In the genomic region with DNA sequence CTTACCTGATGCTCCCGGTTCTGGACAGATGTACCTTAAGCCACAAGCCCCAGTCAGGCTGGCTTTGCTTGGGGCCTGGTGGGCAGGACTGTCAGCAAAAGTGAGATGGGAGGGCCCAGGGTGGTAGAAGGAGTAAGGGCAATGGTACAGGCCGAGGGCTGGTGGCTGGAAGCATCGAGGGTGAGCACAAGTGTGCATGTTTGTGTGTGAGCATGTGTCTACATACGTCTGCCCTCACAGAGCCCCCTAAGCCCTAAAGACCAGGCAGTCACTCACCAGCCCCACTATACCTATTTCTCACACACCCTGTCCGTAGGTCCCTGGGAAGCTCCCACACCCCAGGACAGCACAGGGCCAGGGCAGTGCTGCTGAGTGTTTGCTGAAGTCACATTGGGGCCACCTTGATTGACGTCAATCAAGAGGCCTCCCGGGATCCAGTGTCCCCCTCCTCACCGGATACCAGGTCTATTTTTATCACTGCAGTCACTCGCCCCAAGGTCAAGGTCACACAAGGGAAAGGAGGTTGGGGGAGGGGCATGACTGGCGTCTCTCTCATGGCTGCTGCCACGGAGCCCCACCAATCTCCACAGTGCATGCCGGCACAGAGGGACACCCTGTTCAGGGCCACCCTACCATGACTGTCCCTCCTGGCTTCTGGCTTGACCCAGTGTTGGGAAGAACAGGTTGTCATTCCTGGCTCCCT, we compare ENCODE assay signal across 19 cellular contexts. TPM values are rescaled to one million over a fixed set of nuclear protein-coding genes. Genes with fewer than 3 reads are reported as not detected.
DNase-seq lines count a peak whose midpoint lies in the region; ATAC-seq and TF ChIP-seq lines count a peak whose summit lies in the region.
"Had no signal": no experiment of that assay in that cellular context is flagged by ENCODE, and none has a peak within 500 bp of the region (broad histone marks: within the 10 kb centered on the region; RNA-seq: fewer than 3 reads in every experiment).

No MANE protein-coding gene starts in this region.

- DNase-seq in activated effector memory CD4-positive, alpha-beta T cell treated with anti-CD3 and anti-CD28 coated beads, Interleukin-2, amount 50 U/mL, for 16 hours, result peak; percentile 56
- no peak for DNase-seq in activated effector memory CD4-positive, alpha-beta T cell treated with Interleukin-2 at 50 U/mL for 16 hours
- DNase-seq in coronary artery (ENCODE audit: low spot score) (peak; percentile 52), right lobe of liver (peak; percentile 10 to 38 (median 37)), tibial artery (peak; percentile 13 to 58), WERI-Rb-1 (no peak)
- DNase-seq: activated CD4-positive, alpha-beta T cell treated with anti-CD3 and anti-CD28 coated beads for 4 hours; central memory CD4-positive, alpha-beta T cell; DMS53; NCI-H1092 treated with DMSO at 0.1 percent for 48 hours; NCI-H2107; NCI-H526 treated with DMSO at 0.1 percent for 48 hours; SK-N-SH; T1000 had no signal

- H3K27ac Mint-ChIP-seq in activated T-helper 17 cell treated with anti-CD3 and anti-CD28 coated beads, Interleukin-2, amount 50 U/mL, for 72 hours, result no peak overlapping the region
- H3K27ac Mint-ChIP-seq: stimulated activated memory B cell treated with anti-CD40 and anti-IgM and Interleukin-4, amounts not matched to agents 10 μg/mL and 1 μg/mL and 100 μg/mL, for 72 hours had no signal

- no peaks in the 10 kb centered on the region for H3K36me3 ChIP-seq in right lobe of liver
- no peaks in the 10 kb centered on the region for H3K36me3 ChIP-seq in tibial artery
- H3K36me3 ChIP-seq in WERI-Rb-1, result no peaks in the 10 kb centered on the region
- H3K36me3 ChIP-seq: thyroid gland had no signal

- H3K4me1 ChIP-seq in right lobe of liver, result no peaks in the 10 kb centered on the region
- peaks cover 0 to 14% (median 12%) of the 10 kb centered on the region in 4 donors for H3K4me1 ChIP-seq in tibial artery
- H3K4me1 ChIP-seq: thyroid gland had no signal

- intact Hi-C loops in right lobe of liver (cut with DNase I), result loop anchor here in 1 of 2 donors (5.0 kb wide), 1 partner anchor 36 kb away; no protein-coding TSS in a partner anchor
- intact Hi-C loops in tibial artery (cut with DNase I; ENCODE audit: low total_unique reads), result no loop called here

- no peaks in the 10 kb centered on the region for H3K4me1 Mint-ChIP-seq in activated T-helper 17 cell treated with anti-CD3 and anti-CD28 coated beads, Interleukin-2, amount 50 U/mL, for 72 hours
- H3K4me1 Mint-ChIP-seq: CD4-positive, alpha-beta memory T cell; stimulated activated memory B cell treated with anti-CD40 and anti-IgM and Interleukin-4, amounts not matched to agents 10 μg/mL and 1 μg/mL and 100 μg/mL, for 72 hours had no signal

- no peaks in the 10 kb centered on the region for H3K36me3 Mint-ChIP-seq in activated T-helper 17 cell treated with anti-CD3 and anti-CD28 coated beads, Interleukin-2, amount 50 U/mL, for 72 hours (ENCODE audit: low read depth)
- H3K36me3 Mint-ChIP-seq: CD4-positive, alpha-beta memory T cell; stimulated activated memory B cell treated with anti-CD40 and anti-IgM and Interleukin-4, amounts not matched to agents 10 μg/mL and 1 μg/mL and 100 μg/mL, for 72 hours had no signal

- TF ChIP-seq CTCF in coronary artery (IDR thresholded peaks at IDR 0.05), result no peak
- no peak for TF ChIP-seq CTCF in right lobe of liver (IDR thresholded peaks at IDR 0.05)
- TF ChIP-seq CTCF in tibial artery (IDR thresholded peaks at IDR 0.05), result no peak
- no peak for TF ChIP-seq CTCF in WERI-Rb-1 (IDR thresholded peaks at IDR 0.05; ENCODE audit: low read depth, low read length)

- no peak for TF ChIP-seq POLR2A in right lobe of liver (IDR thresholded peaks at IDR 0.05)

- H3K27ac ChIP-seq in coronary artery (no peak overlapping the region), right lobe of liver (no peak overlapping the region), tibial artery (no peak overlapping the region), WERI-Rb-1 (no peak overlapping the region)
- H3K27ac ChIP-seq: thyroid gland had no signal

- no peak overlapping the region for H3K4me3 Mint-ChIP-seq in activated T-helper 17 cell treated with anti-CD3 and anti-CD28 coated beads, Interleukin-2, amount 50 U/mL, for 72 hours
- H3K4me3 Mint-ChIP-seq: CD4-positive, alpha-beta memory T cell; stimulated activated memory B cell treated with anti-CD40 and anti-IgM and Interleukin-4, amounts not matched to agents 10 μg/mL and 1 μg/mL and 100 μg/mL, for 72 hours had no signal

- H3K27me3 Mint-ChIP-seq in activated T-helper 17 cell treated with anti-CD3 and anti-CD28 coated beads, Interleukin-2, amount 50 U/mL, for 72 hours, result peaks cover 6% of the 10 kb centered on the region

- H3K4me3 ChIP-seq in coronary artery, result no peak overlapping the region
- no peak overlapping the region for H3K4me3 ChIP-seq in right lobe of liver
- no peak overlapping the region for H3K4me3 ChIP-seq in tibial artery
- H3K4me3 ChIP-seq in WERI-Rb-1 (ENCODE audit: low read depth, low read length), result no peak overlapping the region
- H3K4me3 ChIP-seq: thyroid gland had no signal

- 37% methylated on average over 5 of the region's 12 CpGs for WGBS in right lobe of liver (ENCODE audit: insufficient coverage, low coverage, low lambda C conversion rate, missing lambda C conversion rate)

- H3K27me3 ChIP-seq in right lobe of liver, result no peaks in the 10 kb centered on the region
- H3K27me3 ChIP-seq in tibial artery, result no peaks in the 10 kb centered on the region
- H3K27me3 ChIP-seq in WERI-Rb-1 (ENCODE audit: insufficient read depth, low read depth, severe bottlenecking), result no peaks in the 10 kb centered on the region
- H3K27me3 ChIP-seq: thyroid gland had no signal

- ATAC-seq in right lobe of liver (no peak), GM19452 (IDR thresholded peaks at IDR 0.05; ENCODE audit: unreplicated experiment) (no peak)
- ATAC-seq in activated T-helper 17 cell treated with anti-CD3 and anti-CD28 coated beads, Interleukin-2, amount 50 U/mL, for 72 hours (replicated peaks), result no peak
- ATAC-seq: stimulated activated memory B cell treated with anti-CD40 and anti-IgM and Interleukin-4, amounts not matched to agents 10 μg/mL and 1 μg/mL and 100 μg/mL, for 72 hours had no signal

- no peaks in the 10 kb centered on the region for H3K9me3 ChIP-seq in right lobe of liver
- no peaks in the 10 kb centered on the region for H3K9me3 ChIP-seq in tibial artery
- no peaks in the 10 kb centered on the region for H3K9me3 ChIP-seq in WERI-Rb-1 (ENCODE audit: severe bottlenecking)
- H3K9me3 ChIP-seq: SK-N-SH, thyroid gland had no signal

- no peaks in the 10 kb centered on the region for H3K9me3 Mint-ChIP-seq in activated T-helper 17 cell treated with anti-CD3 and anti-CD28 coated beads, Interleukin-2, amount 50 U/mL, for 72 hours
- H3K9me3 Mint-ChIP-seq: CD4-positive, alpha-beta memory T cell; stimulated activated memory B cell treated with anti-CD40 and anti-IgM and Interleukin-4, amounts not matched to agents 10 μg/mL and 1 μg/mL and 100 μg/mL, for 72 hours had no signal

RNA-seq across cellular contexts. Expression of gene MYL3, which starts 1.8 kb away (rescaled TPM):
- total RNA-seq in right lobe of liver, result 1 to 10 TPM in 3 of 6 experiments, under 1 TPM in 3; 0.37 to 2.0 (median 1.00) TPM
- not detected for total RNA-seq in activated T-helper 17 cell treated with anti-CD3 and anti-CD28 coated beads, Interleukin-2, amount 50 U/mL, for 72 hours
- total RNA-seq: CD4-positive, alpha-beta memory T cell had no signal

RNA-seq across cellular contexts. Expression of gene PTH1R, which starts 16.1 kb away (rescaled TPM):
- total RNA-seq in right lobe of liver, result 10 to 100 TPM in 5 of 6 experiments, 1 to 10 TPM in 1; 6.1 to 32.5 (median 16.0) TPM
- total RNA-seq in activated T-helper 17 cell treated with anti-CD3 and anti-CD28 coated beads, Interleukin-2, amount 50 U/mL, for 72 hours, result not detected
- total RNA-seq: CD4-positive, alpha-beta memory T cell had no signal

Comparison
In these comparisons a context has a peak if more than half of its experiments do, and no peak if none do; other contexts are left out.
1. DNase-seq: peak in activated effector memory CD4-positive, alpha-beta T cell treated with anti-CD3 and anti-CD28 coated beads, Interleukin-2, amount 50 U/mL, for 16 hours (single experiment), coronary artery (single experiment), right lobe of liver (3 of 3) and tibial artery (2 of 2); none in activated effector memory CD4-positive, alpha-beta T cell treated with Interleukin-2 at 50 U/mL for 16 hours (single experiment) and WERI-Rb-1 (single experiment).
2. RNA of gene PTH1R, which starts 16.1 kb away (total RNA-seq): 6.1 to 32.5 TPM in right lobe of liver; not detected in activated T-helper 17 cell treated with anti-CD3 and anti-CD28 coated beads, Interleukin-2, amount 50 U/mL, for 72 hours; every median in the first group is over 4 times any median in the second.